In the genomic region with DNA sequence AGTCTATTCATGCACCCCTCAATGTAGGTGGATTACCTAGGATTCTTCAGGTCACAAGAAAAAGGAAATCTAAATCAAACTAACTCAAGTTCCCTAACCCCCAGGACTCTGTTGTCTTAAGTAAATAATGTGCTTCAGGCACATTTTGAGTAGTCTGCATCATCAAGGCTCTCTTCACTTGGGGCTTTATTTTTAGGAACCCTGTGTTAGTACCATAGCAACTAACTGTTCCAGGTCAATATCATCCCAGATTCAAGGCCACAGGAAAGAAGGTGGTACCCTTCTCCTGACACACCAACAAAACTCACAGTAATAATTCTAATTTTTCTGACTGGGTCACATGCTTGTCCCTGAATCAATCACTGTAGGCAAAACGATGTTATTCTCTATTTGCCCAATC, we compare ENCODE assay signal across 21 cellular contexts.
"Had no signal": no experiment of that assay in that cellular context is flagged by ENCODE, and none has a peak within 500 bp of the region (broad histone marks: within the 10 kb centered on the region; RNA-seq: fewer than 3 reads in every experiment).

No MANE protein-coding gene starts in this region.

- FAIRE-seq: colon, endothelial cell of umbilical vein, frontal cortex, islet of Langerhans had no signal

- H3K36me3 ChIP-seq: esophagus muscularis mucosa, gastroesophageal sphincter, heart right ventricle, left lung, lower lobe of right lung had no signal

- H3K4me1 ChIP-seq: foreskin keratinocyte, gastroesophageal sphincter, left lung, lower lobe of right lung had no signal

- H3K9me3 ChIP-seq: esophagus muscularis mucosa, gastroesophageal sphincter, heart right ventricle, left lung, mucosa of descending colon had no signal

- H3K4me1 Mint-ChIP-seq: naive B cell had no signal

- H3K27ac Mint-ChIP-seq: mesothelial cell of epicardium had no signal

- H3K4me3 Mint-ChIP-seq: mesothelial cell of epicardium, naive B cell had no signal

- DNase-seq: dermis blood vessel endothelial cell; dorsolateral prefrontal cortex; effector CD4-positive, alpha-beta T cell; effector memory CD4-positive, alpha-beta T cell; foreskin keratinocyte; heart right ventricle; hippocampal formation; left cardiac atrium; left lung; lower lobe of right lung; mesenchymal stem cell; mucosa of descending colon; naive B cell had no signal

- H3K27me3 ChIP-seq: dorsolateral prefrontal cortex, esophagus muscularis mucosa, foreskin keratinocyte, gastroesophageal sphincter, heart right ventricle, left lung had no signal

- H3K36me3 Mint-ChIP-seq: naive B cell had no signal

- H3K27ac ChIP-seq: coronary artery, dorsolateral prefrontal cortex, esophagus muscularis mucosa, foreskin keratinocyte, gastroesophageal sphincter, heart right ventricle, left lung, lower lobe of right lung had no signal

- ATAC-seq: foreskin keratinocyte, gastroesophageal sphincter, left cardiac atrium, left lung, mucosa of descending colon had no signal

- H3K4me3 ChIP-seq: coronary artery, dorsolateral prefrontal cortex, esophagus muscularis mucosa, gastroesophageal sphincter, heart right ventricle, left lung, lower lobe of right lung, mucosa of descending colon had no signal
